In the genomic region with DNA sequence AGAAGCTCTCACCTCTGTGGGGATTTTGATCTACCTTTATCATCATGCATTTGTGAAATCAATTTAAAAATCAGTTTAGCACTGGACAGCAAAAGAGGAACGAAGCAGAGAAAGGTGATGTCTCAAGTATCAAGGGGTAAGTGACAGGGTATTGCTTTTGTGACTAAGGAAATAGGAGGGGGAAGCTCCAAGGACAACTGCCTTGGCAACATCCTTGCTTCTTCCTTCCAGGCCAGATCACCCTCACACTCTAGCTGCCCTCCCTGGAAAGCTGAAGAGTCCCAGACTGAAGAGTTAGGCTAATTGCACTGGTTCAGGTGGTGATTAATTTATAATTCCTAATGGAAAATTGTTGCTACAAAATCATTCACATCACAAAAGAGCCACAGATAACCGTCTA, we compare ENCODE assay signal across 20 cellular contexts.
DNase-seq lines count a peak whose midpoint lies in the region; ATAC-seq and TF ChIP-seq lines count a peak whose summit lies in the region.
"Had no signal": no experiment of that assay in that cellular context is flagged by ENCODE, and none has a peak within 500 bp of the region (broad histone marks: within the 10 kb centered on the region; RNA-seq: fewer than 3 reads in every experiment).

No MANE protein-coding gene starts in this region.

- H4K20me1 ChIP-seq in OCI-LY3 (ENCODE audit: insufficient read depth, low read length) (no peaks in the 10 kb centered on the region), neural progenitor cell (ENCODE audit: low read depth) (no peaks in the 10 kb centered on the region)

- no peak overlapping the region for H3K4me3 Mint-ChIP-seq in neural progenitor cell
- H3K4me3 Mint-ChIP-seq: activated B cell treated with CpG ODN at 0.5 μM for 24 hours; activated CD8-positive, alpha-beta T cell treated with anti-CD3 and anti-CD28 coated beads, Interleukin-2, amount 10 ng/mL, durations not matched to agents 7 days and 5 days; activated naive CD4-positive, alpha-beta T cell treated with anti-CD3 and anti-CD28 coated beads, Interleukin-2, amount 50 U/mL, for 24 hours; T-helper 1 cell treated with Interleukin-12 subunit alpha and Interleukin-12 subunit beta and Interleukin-4 antibody, amounts not matched to agents 30 μg/mL and 1 μg/mL, for 36 hours had no signal

- H3K9me3 Mint-ChIP-seq in neural progenitor cell, result no peaks in the 10 kb centered on the region
- H3K9me3 Mint-ChIP-seq: activated B cell treated with CpG ODN at 0.5 μM for 24 hours; activated naive CD4-positive, alpha-beta T cell treated with anti-CD3 and anti-CD28 coated beads, Interleukin-2, amount 50 U/mL, for 24 hours; T-helper 1 cell treated with Interleukin-12 subunit alpha and Interleukin-12 subunit beta and Interleukin-4 antibody, amounts not matched to agents 30 μg/mL and 1 μg/mL, for 36 hours had no signal

- H3K9ac ChIP-seq in OCI-LY3 (ENCODE audit: low read length) (no peak overlapping the region), neural progenitor cell (no peak overlapping the region)

- no peaks in the 10 kb centered on the region for H3K36me3 Mint-ChIP-seq in neural progenitor cell
- H3K36me3 Mint-ChIP-seq: activated naive CD4-positive, alpha-beta T cell treated with anti-CD3 and anti-CD28 coated beads, Interleukin-2, amount 50 U/mL, for 24 hours had no signal

- peak overlapping the region; percentile 42 for H3K4me2 ChIP-seq in OCI-LY3 (ENCODE audit: low read length)
- H3K4me2 ChIP-seq in neural progenitor cell, result no peak overlapping the region
- H3K4me2 ChIP-seq: A549 had no signal

- H3K4me3 ChIP-seq in OCI-LY3 (ENCODE audit: low read length), result no peak overlapping the region
- no peak overlapping the region for H3K4me3 ChIP-seq in neural progenitor cell
- no peak overlapping the region for H3K4me3 ChIP-seq in testis
- H3K4me3 ChIP-seq: A549, coronary artery, left ventricle myocardium inferior had no signal

- TF ChIP-seq CTCF in OCI-LY3 (IDR thresholded peaks at IDR 0.05; ENCODE audit: low read depth, low read length), result no peak
- TF ChIP-seq CTCF in neural progenitor cell (IDR thresholded peaks at IDR 0.05), result no peak
- TF ChIP-seq CTCF in testis (IDR thresholded peaks at IDR 0.05), result no peak

- no peak overlapping the region for H3K27ac Mint-ChIP-seq in neural progenitor cell
- H3K27ac Mint-ChIP-seq: activated B cell treated with CpG ODN at 0.5 μM for 24 hours; activated CD8-positive, alpha-beta T cell treated with anti-CD3 and anti-CD28 coated beads, Interleukin-2, amount 10 ng/mL, durations not matched to agents 7 days and 5 days; activated naive CD4-positive, alpha-beta T cell treated with anti-CD3 and anti-CD28 coated beads, Interleukin-2, amount 50 U/mL, for 24 hours; T-helper 1 cell treated with Interleukin-12 subunit alpha and Interleukin-12 subunit beta and Interleukin-4 antibody, amounts not matched to agents 30 μg/mL and 1 μg/mL, for 36 hours had no signal

- TF ChIP-seq POLR2A in testis (IDR thresholded peaks at IDR 0.05), result no peak

- ATAC-seq in HG03460 (IDR thresholded peaks at IDR 0.05; ENCODE audit: unreplicated experiment) (no peak), GM21381 (IDR thresholded peaks at IDR 0.05; ENCODE audit: unreplicated experiment) (no peak)
- ATAC-seq: A549; activated CD8-positive, alpha-beta T cell treated with anti-CD3 and anti-CD28 coated beads, Interleukin-2, amount 10 ng/mL, durations not matched to agents 7 days and 5 days had no signal

- no peaks in the 10 kb centered on the region for H3K27me3 Mint-ChIP-seq in neural progenitor cell (ENCODE audit: insufficient read depth, low read depth)
- H3K27me3 Mint-ChIP-seq: activated B cell treated with CpG ODN at 0.5 μM for 24 hours had no signal

- H3K36me3 ChIP-seq in OCI-LY3 (replicated peaks; ENCODE audit: low read depth, low read length) (no peaks in the 10 kb centered on the region), neural progenitor cell (no peaks in the 10 kb centered on the region), testis (ENCODE audit: low read depth, missing control alignments) (no peaks in the 10 kb centered on the region)
- H3K36me3 ChIP-seq: left ventricle myocardium inferior had no signal

- peak; percentile 10 for DNase-seq in Caki2 (ENCODE audit: low read depth)
- DNase-seq in epithelial cell of prostate (ENCODE audit: low read depth, low spot score), result no peak
- DNase-seq in neural progenitor cell (ENCODE audit: low spot score), result no peak
- DNase-seq in stimulated activated CD8-positive, alpha-beta memory T cell treated with anti-CD3 and anti-CD28 coated beads, Interleukin-4, amount 100 ng/mL, for 48 hours, result no peak
- no peak for DNase-seq in testis
- DNase-seq: activated B cell treated with CpG ODN at 0.5 μM for 24 hours; activated CD8-positive, alpha-beta T cell treated with anti-CD3 and anti-CD28 coated beads, Interleukin-2, amount 10 ng/mL, durations not matched to agents 7 days and 5 days; activated T-cell treated with anti-CD3 and anti-CD28 coated beads, Interleukin-2, amount 50 U/mL, for 48 hours; DMS79; left ventricle myocardium inferior; NCI-H2081; NCI-H510A; SHP77 had no signal

- 40 to 44% methylated on average over 2 of the region's 2 CpGs for whole genome bisulfite sequencing in testis, 2 donors

- H3K9me3 ChIP-seq in OCI-LY3 (ENCODE audit: insufficient read depth, low read length) (0 out of 2 replicates have a peak, but pooled peaks cover under 1% of the 10 kb centered on the region), neural progenitor cell (ENCODE audit: low read depth) (no peaks in the 10 kb centered on the region), testis (no peaks in the 10 kb centered on the region)
- H3K9me3 ChIP-seq: A549, left ventricle myocardium inferior had no signal

- H3F3A ChIP-seq in neural progenitor cell (ENCODE audit: low read depth), result no peaks in the 10 kb centered on the region

- in situ Hi-C loops in Caki2 (cut with HindIII; ENCODE audit: low pct_unique_long_range_greater_than_20kb, low sequenced_read_pairs), result no loop called here

- peaks cover 28% of the 10 kb centered on the region for H3K4me1 ChIP-seq in OCI-LY3 (ENCODE audit: low read length)
- no peaks in the 10 kb centered on the region for H3K4me1 ChIP-seq in neural progenitor cell
- H3K4me1 ChIP-seq in testis, result no peaks in the 10 kb centered on the region
- H3K4me1 ChIP-seq: A549, left ventricle myocardium inferior had no signal

- intact Hi-C loops in testis (cut with DNase I; ENCODE audit: low total_unique reads), result loop anchor here (2.0 kb wide), 1 partner anchor 63 kb away; no protein-coding TSS in a partner anchor

- peaks cover 23% of the 10 kb centered on the region for H3K4me1 Mint-ChIP-seq in neural progenitor cell
- H3K4me1 Mint-ChIP-seq: activated naive CD4-positive, alpha-beta T cell treated with anti-CD3 and anti-CD28 coated beads, Interleukin-2, amount 50 U/mL, for 24 hours had no signal

- 0 out of 2 replicates have a peak, but pooled peaks cover 3% of the 10 kb centered on the region for H3K27me3 ChIP-seq in OCI-LY3 (ENCODE audit: low read depth, low read length)
- H3K27me3 ChIP-seq in neural progenitor cell, result no peaks in the 10 kb centered on the region
- no peaks in the 10 kb centered on the region for H3K27me3 ChIP-seq in testis

- H3K79me2 ChIP-seq in OCI-LY3 (ENCODE audit: low read length) (no peaks in the 10 kb centered on the region), neural progenitor cell (ENCODE audit: low read depth) (no peaks in the 10 kb centered on the region)

- H2AFZ ChIP-seq in OCI-LY3 (ENCODE audit: low read depth, low read length), result no peak overlapping the region
- H2AFZ ChIP-seq in neural progenitor cell (replicated peaks), result peak overlapping the region; percentile 37

- no peak overlapping the region for H3K27ac ChIP-seq in OCI-LY3 (ENCODE audit: low read length)
- peak overlapping the region; percentile 52 for H3K27ac ChIP-seq in epithelial cell of prostate
- no peak overlapping the region for H3K27ac ChIP-seq in neural progenitor cell
- no peak overlapping the region for H3K27ac ChIP-seq in testis
- H3K27ac ChIP-seq: A549, coronary artery, left ventricle myocardium inferior had no signal
